ENCODE assay signal across 8 cellular contexts in genomic region chr12:53097564-53098353, GRCh38. TPM values are rescaled to one million over a fixed set of nuclear protein-coding genes. Genes with fewer than 3 reads are reported as not detected.
DNase-seq lines count a peak whose midpoint lies in the region; ATAC-seq and TF ChIP-seq lines count a peak whose summit lies in the region.

IGFBP6 (plus strand) TSS chr12:53097667; CDS start chr12:53097718, 51 bp downstream.

- ATAC-seq in lung (ENCODE audit: insufficient read depth, low FRiP score) (peak; percentile 37), HG03460 (IDR thresholded peaks at IDR 0.05; ENCODE audit: unreplicated experiment) (no peak)

- peak within 1 kb of the TSS; percentile 25 to 73 (median 62) for H3K4me3 ChIP-seq in dorsolateral prefrontal cortex
- H3K4me3 ChIP-seq in lung = peak within 1 kb of the TSS; percentile 10

- WGBS in lung, 2 donors = 1 to 3% methylated on average over 33 to 51 of the region's 51 CpGs

- no peaks in the 10 kb centered on the region for H3K27me3 ChIP-seq in dorsolateral prefrontal cortex
- H3K27me3 ChIP-seq in lung (ENCODE audit: control insufficient read depth, insufficient read depth) = no peaks in the 10 kb centered on the region

- DNase-seq in NCI-H524 (lab: John Stamatoyannopoulos, UW) (peak; percentile 14 to 50), NCI-H524 treated with DMSO at 0.1 percent for 48 hours (lab: John Stamatoyannopoulos, UW) (no peak), NCI-H128 (lab: John Stamatoyannopoulos, UW; ENCODE audit: unreplicated experiment) (peak; percentile 33), dorsolateral prefrontal cortex (peak in 7 of 10 donors; percentile 36 to 73 (median 48)), lung (ENCODE audit: low spot score) (no peak)
- peak; percentile 41 for DNase-seq in activated CD4-positive, alpha-beta T cell treated with anti-CD3 and anti-CD28 coated beads, Interleukin-2, amount 50 U/mL, for 1 hour
- peak; percentile 41 for DNase-seq in stimulated activated CD8-positive, alpha-beta memory T cell treated with anti-CD3 and anti-CD28 coated beads, Interleukin-12 subunit alpha, Interleukin-12 subunit beta, amount 100 ng/mL, for 4 hours (ENCODE audit: low read depth)

- no peaks in the 10 kb centered on the region for H3K36me3 ChIP-seq in lung (ENCODE audit: control insufficient read depth in 2 of 2, insufficient read depth in 2 of 2, low read length in 2 of 2)

- peak in 14 of 56 donors; percentile 8 to 30 (median 14) for TF ChIP-seq CTCF in dorsolateral prefrontal cortex (IDR thresholded peaks at IDR 0.05 in 54 of 56, conservative IDR thresholded peaks at IDR 0.05 in 2 of 56; ENCODE audit: low read depth in 1 of 56, partially characterized antibody in 56 of 56)
- no peak for TF ChIP-seq CTCF in lung (IDR thresholded peaks at IDR 0.05; ENCODE audit: control extremely low read depth, extremely low read depth)

- no peaks in the 10 kb centered on the region for H3K9me3 ChIP-seq in lung (ENCODE audit: control insufficient read depth in 2 of 2, insufficient read depth in 1 of 2, low read length in 1 of 2)

- H3K4me1 ChIP-seq in lung (ENCODE audit: control insufficient read depth in 2 of 2, insufficient read depth in 2 of 2, low read length in 2 of 2) = peaks cover 6 to 10% of the 10 kb centered on the region in 2 donors

- intact Hi-C loops in dorsolateral prefrontal cortex (cut with DNase I) = loop anchor here (2.0 to 5.0 kb wide), 3 partner anchors 31 to 85 kb away; partner anchors contain the start of genes CSAD (in 1 of the 2) and ZNF740 (in 1 of the 2)

- peak within 1 kb of the TSS in 58 of 59 donors; percentile 33 to 94 (median 82) for H3K27ac ChIP-seq in dorsolateral prefrontal cortex
- peak within 1 kb of the TSS; percentile 38 to 82 for H3K27ac ChIP-seq in lung (ENCODE audit: low read depth in 1 of 2, low read length in 1 of 2)

RNA-seq across cellular contexts. Expression of gene IGFBP6, which starts in this region (rescaled TPM):
- total RNA-seq in dorsolateral prefrontal cortex (10 to 100 TPM in 119 of 120 experiments, 1 to 10 TPM in 1; 9.9 to 54.8 (median 21.6) TPM), lung (10 to 100 TPM; 16.0 to 42.5 TPM)
- polyA plus RNA-seq in lung = 10 to 100 TPM; 15.9 to 75.0 TPM

Comparison
In these comparisons a context has a peak if more than half of its experiments do, and no peak if none do; other contexts are left out.
1. DNase-seq: peak in NCI-H524 (2 of 2), NCI-H128 (single experiment), activated CD4-positive, alpha-beta T cell treated with anti-CD3 and anti-CD28 coated beads, Interleukin-2, amount 50 U/mL, for 1 hour (single experiment), dorsolateral prefrontal cortex (7 of 10) and stimulated activated CD8-positive, alpha-beta memory T cell treated with anti-CD3 and anti-CD28 coated beads, Interleukin-12 subunit alpha, Interleukin-12 subunit beta, amount 100 ng/mL, for 4 hours (single experiment); none in NCI-H524 treated with DMSO at 0.1 percent for 48 hours (single experiment) and lung (single experiment).